Comparison of ENCODE assay signal across 9 cellular contexts in the genomic region with DNA sequence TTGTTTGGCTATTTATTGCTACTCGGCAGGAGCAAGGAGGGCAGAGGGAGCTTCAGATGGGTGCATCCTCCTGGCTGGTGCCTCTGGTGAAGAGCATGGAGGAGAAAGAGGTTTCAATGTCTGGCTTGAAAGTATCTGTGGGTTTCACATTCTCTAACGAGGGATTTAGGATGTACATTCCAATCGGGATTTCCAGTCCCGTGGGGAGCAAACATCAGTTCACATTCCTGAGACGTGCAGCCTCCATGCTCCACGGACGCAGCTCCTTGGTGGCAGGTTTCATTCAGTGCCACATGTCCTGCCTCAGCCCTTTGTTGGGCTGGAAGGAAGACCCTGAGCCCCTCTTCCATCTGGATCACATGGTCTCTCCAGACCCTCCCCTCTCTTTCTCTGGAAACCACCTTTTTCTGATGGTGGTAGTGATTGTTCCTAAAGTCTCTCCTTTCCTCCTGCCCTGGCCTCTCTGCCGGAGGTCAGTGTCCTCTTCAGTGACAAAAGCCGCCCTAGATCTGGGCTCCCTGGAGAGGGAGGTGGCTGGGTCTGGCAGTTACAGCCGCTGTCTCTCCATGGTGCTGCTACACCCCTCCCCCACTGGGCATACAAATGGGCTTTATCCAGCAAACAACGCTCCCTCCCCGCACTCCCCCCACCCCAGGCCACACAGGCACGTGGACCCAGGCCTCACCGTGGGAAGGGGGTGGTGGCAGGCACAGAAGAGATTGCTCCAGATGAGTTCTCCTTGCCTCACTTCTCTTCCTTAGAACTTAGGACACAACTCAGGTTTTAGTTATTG. TPM values are rescaled to one million over a fixed set of nuclear protein-coding genes. Genes with fewer than 3 reads are reported as not detected.
DNase-seq lines count a peak whose midpoint lies in the region; ATAC-seq, FAIRE-seq and TF ChIP-seq lines count a peak whose summit lies in the region.
"Had no signal": no experiment of that assay in that cellular context is flagged by ENCODE, and none has a peak within 500 bp of the region (broad histone marks: within the 10 kb centered on the region; RNA-seq: fewer than 3 reads in every experiment).

No MANE protein-coding gene starts in this region.

- peaks cover 21% of the 10 kb centered on the region for H3K4me1 ChIP-seq in GM23338 (ENCODE audit: insufficient read depth)
- peaks cover 5% of the 10 kb centered on the region; the same call in 1 of the 2 replicates for H3K4me1 ChIP-seq in GM12878 (ENCODE audit: control insufficient read depth, insufficient read depth, low read length)
- H3K4me1 ChIP-seq in neural progenitor cell = peaks cover 23% of the 10 kb centered on the region
- peaks cover 14% of the 10 kb centered on the region for H3K4me1 ChIP-seq in OCI-LY7 (ENCODE audit: insufficient read depth, low read length, poor library complexity, severe bottlenecking)
- peaks cover 0 to 40% (median 19%) of the 10 kb centered on the region in 4 donors for H3K4me1 ChIP-seq in tibial nerve

- in situ Hi-C loops in GM12878 (cut with MboI) = loop anchor here (5.0 kb wide), 1 partner anchor 741 kb away; no protein-coding TSS in a partner anchor

- no peak for TF ChIP-seq CTCF in GM23338 (conservative IDR thresholded peaks at IDR 0.05; ENCODE audit: low read depth in 2 of 2)
- no peak for TF ChIP-seq CTCF in GM12878 (IDR thresholded peaks at IDR 0.05 in 2 of 3, conservative IDR thresholded peaks at IDR 0.05 in 1 of 3; ENCODE audit: control insufficient read depth in 2 of 3, extremely low read depth in 1 of 3, insufficient read depth in 1 of 3, low read depth in 3 of 3, low read length in 3 of 3)
- TF ChIP-seq CTCF in neural progenitor cell (IDR thresholded peaks at IDR 0.05) = no peak
- no peak for TF ChIP-seq CTCF in OCI-LY7 (conservative IDR thresholded peaks at IDR 0.05; ENCODE audit: low read length)
- TF ChIP-seq CTCF in tibial nerve (IDR thresholded peaks at IDR 0.05) = no peak

- H3K9ac ChIP-seq in GM12878 (ENCODE audit: control insufficient read depth, insufficient read depth, low read length) = no peak overlapping the region
- H3K9ac ChIP-seq in neural progenitor cell = peak overlapping the region; percentile 67

- H3F3A ChIP-seq in GM23338 (replicated peaks; ENCODE audit: low read depth) (peaks cover 24% of the 10 kb centered on the region; the same call in 1 of the 2 replicates), neural progenitor cell (ENCODE audit: low read depth) (peaks cover 56% of the 10 kb centered on the region)

- H4K20me1 ChIP-seq in GM23338 (replicated peaks; ENCODE audit: insufficient read depth) = peaks cover 3% of the 10 kb centered on the region; the same call in 1 of the 2 replicates
- no peaks in the 10 kb centered on the region for H4K20me1 ChIP-seq in GM12878 (ENCODE audit: control insufficient read depth, insufficient read depth)
- H4K20me1 ChIP-seq in neural progenitor cell (ENCODE audit: low read depth) = no peaks in the 10 kb centered on the region
- no peaks in the 10 kb centered on the region for H4K20me1 ChIP-seq in OCI-LY7 (ENCODE audit: insufficient read depth, low read length)

- TF ChIP-seq EP300 in GM12878 (IDR thresholded peaks at IDR 0.05; ENCODE audit: borderline replicate concordance in 1 of 2, control insufficient read depth in 1 of 2, low read depth in 2 of 2, low read length in 2 of 2) (no peak), tibial nerve (IDR thresholded peaks at IDR 0.05) (no peak)

- intact Hi-C loops in GM12878 (cut with micrococcal nuclease; ENCODE audit: unreplicated experiment) (loop anchor here (1.0 to 10.0 kb wide), 6 partner anchors 12 to 738 kb away; a partner anchor contains a TSS), OCI-LY7 (cut with micrococcal nuclease; ENCODE audit: unreplicated experiment) (loop anchor here (10.0 kb wide), 1 partner anchor 268 kb away; no protein-coding TSS in a partner anchor)

- H3K9me2 ChIP-seq in GM23338 (ENCODE audit: insufficient read depth) (no peaks in the 10 kb centered on the region), OCI-LY7 (ENCODE audit: insufficient read depth, low read length) (no peaks in the 10 kb centered on the region)

- H3K27ac ChIP-seq in GM23338 (ENCODE audit: low read depth) = peak overlapping the region; percentile 89
- no peak overlapping the region for H3K27ac ChIP-seq in GM12878 (ENCODE audit: control insufficient read depth, insufficient read depth)
- peak overlapping the region; percentile 98 for H3K27ac ChIP-seq in neural progenitor cell
- no peak overlapping the region for H3K27ac ChIP-seq in OCI-LY7 (ENCODE audit: low read depth, low read length, poor library complexity, severe bottlenecking)
- peak overlapping the region in 2 of 4 donors; percentile 76 for H3K27ac ChIP-seq in tibial nerve

- H3K27me3 Mint-ChIP-seq in GM23338 (ENCODE audit: insufficient read depth, low read depth, poor library complexity) (peaks cover 7% of the 10 kb centered on the region), neural progenitor cell (ENCODE audit: insufficient read depth, low read depth) (peaks cover 12% of the 10 kb centered on the region)

- TF ChIP-seq POLR2A in GM12878 (IDR thresholded peaks at IDR 0.05; ENCODE audit: low read depth, low read length) (no peak), tibial nerve (IDR thresholded peaks at IDR 0.05) (no peak)

- H3K27me3 ChIP-seq in GM23338 (ENCODE audit: insufficient read depth) (no peaks in the 10 kb centered on the region), GM12878 (replicated peaks in 1 of 2; ENCODE audit: control insufficient read depth in 2 of 2, insufficient read depth in 2 of 2, low read length in 1 of 2) (no peaks in the 10 kb centered on the region; a peak in 2 of 4 replicates), neural progenitor cell (no peaks in the 10 kb centered on the region), tibial nerve (peaks cover 0 to 13% of the 10 kb centered on the region in 2 donors)

- TF ChIP-seq RAD21 in GM12878 (IDR thresholded peaks at IDR 0.05; ENCODE audit: insufficient read depth, low read depth, low read length) = no peak

- FAIRE-seq in GM12878 (lab: Jason Lieb, UNC) = no peak
- FAIRE-seq: GM18507 had no signal

- DNase-seq in GM23338 (ENCODE audit: low spot score) (peak; percentile 66), GM12878 (ENCODE audit: low read depth, low spot score) (no peak), neural progenitor cell (ENCODE audit: low spot score) (peak; percentile 84), OCI-LY7 (ENCODE audit: low spot score) (no peak), tibial nerve (ENCODE audit: low spot score in 2 of 2) (no peak)
- DNase-seq in activated naive CD4-positive, alpha-beta T cell treated with anti-CD3 and anti-CD28 coated beads, Interleukin-2, amount 50 U/mL, for 16 hours = no peak

- POLR2A ChIA-PET in GM12878 (lab: Charles Lee) = interaction anchor here (0.9 to 1.3 kb wide), 4 partner anchors 12 to 271 kb away, joined by 3 to 8 read pairs (median 3); a partner anchor contains a TSS
- POLR2A ChIA-PET in OCI-LY7 (lab: Charles Lee) = interaction anchor here (0.9 kb wide), 1 partner anchor 25 kb away, joined by 3 read pairs; no protein-coding TSS in a partner anchor

- H3K36me3 ChIP-seq in GM23338 (ENCODE audit: insufficient read depth) (peaks cover 5% of the 10 kb centered on the region; the same call in 1 of the 2 replicates), GM12878 (ENCODE audit: control insufficient read depth in 2 of 2, insufficient read depth in 2 of 2, low read length in 1 of 2) (no peaks in the 10 kb centered on the region), neural progenitor cell (no peaks in the 10 kb centered on the region), OCI-LY7 (ENCODE audit: insufficient read depth, low read length) (no peaks in the 10 kb centered on the region), tibial nerve (no peaks in the 10 kb centered on the region)

- H3K4me3 Mint-ChIP-seq in GM23338 (peak overlapping the region; percentile 91), neural progenitor cell (peak overlapping the region; percentile 93)

- peak overlapping the region; percentile 98 for H3K27ac Mint-ChIP-seq in GM23338
- peak overlapping the region; percentile 95 for H3K27ac Mint-ChIP-seq in neural progenitor cell
- H3K27ac Mint-ChIP-seq: activated CD4-positive, alpha-beta T cell treated with anti-CD3 and anti-CD28 coated beads for 36 hours had no signal

- WGBS in GM12878 (ENCODE audit: insufficient coverage, insufficient replicate concordance, low lambda C conversion rate, missing lambda C conversion rate) = 30% methylated on average over 14 of the region's 14 CpGs
- WGBS in tibial nerve, 2 donors = 22 to 23% methylated on average over 13 to 14 of the region's 14 CpGs

- H3K4me2 ChIP-seq in GM23338 (peak overlapping the region; percentile 95), GM12878 (ENCODE audit: control insufficient read depth, insufficient read depth) (no peak overlapping the region), neural progenitor cell (peak overlapping the region; percentile 99), OCI-LY7 (ENCODE audit: low read length) (no peak overlapping the region)

- SMC1A ChIA-PET in GM12878 (lab: Charles Lee; ENCODE audit: uncharacterized antibody, unreplicated experiment) = interaction anchor here (0.6 to 3.2 kb wide), 18 partner anchors 12 to 276 kb away, joined by 3 to 18 read pairs (median 5); a partner anchor contains a TSS

- H3K9me3 Mint-ChIP-seq in GM23338 (peaks cover 2% of the 10 kb centered on the region; the same call in 2 of the 3 replicates), neural progenitor cell (no peaks in the 10 kb centered on the region)

- BruUV-seq in GM12878 (replicated peaks; lab: Mats Ljungman, UMichigan) (no TSS peak), OCI-LY7 (replicated peaks; lab: Mats Ljungman, UMichigan) (no TSS peak)

- H3K4me3 ChIP-seq in GM23338 (peak overlapping the region; percentile 88), GM12878 (0 out of 2 replicates have a peak overlapping the region, but pooled peaks have one; percentile 9), neural progenitor cell (peak overlapping the region; percentile 84), OCI-LY7 (ENCODE audit: low read depth, low read length, poor library complexity, severe bottlenecking) (no peak overlapping the region), tibial nerve (peak overlapping the region in 1 of 4 donors; percentile 23)

- H3K4me1 Mint-ChIP-seq in GM23338 (peaks cover 36% of the 10 kb centered on the region), neural progenitor cell (peaks cover 54% of the 10 kb centered on the region)

- H3K9me3 ChIP-seq in GM12878 (replicated peaks; ENCODE audit: control insufficient read depth, insufficient read depth, low read length) = no peaks in the 10 kb centered on the region
- no peaks in the 10 kb centered on the region for H3K9me3 ChIP-seq in neural progenitor cell (ENCODE audit: low read depth)
- H3K9me3 ChIP-seq in OCI-LY7 (ENCODE audit: low read length) = no peaks in the 10 kb centered on the region
- no peaks in the 10 kb centered on the region for H3K9me3 ChIP-seq in tibial nerve

- RAD21 ChIA-PET in GM12878 (lab: Charles Lee; ENCODE audit: unreplicated experiment) = interaction anchor here (0.8 to 2.7 kb wide), 13 partner anchors 16 to 739 kb away, joined by 3 to 18 read pairs (median 5); a partner anchor contains a TSS

- ATAC-seq in GM23338 (peak; percentile 12), GM12878 (no peak)

- peaks cover 26% of the 10 kb centered on the region for H3K79me2 ChIP-seq in GM23338 (replicated peaks; ENCODE audit: insufficient read depth)
- H3K79me2 ChIP-seq in GM12878 (ENCODE audit: control insufficient read depth, insufficient read depth, low read length) = no peaks in the 10 kb centered on the region
- H3K79me2 ChIP-seq in neural progenitor cell (ENCODE audit: low read depth) = peaks cover 44% of the 10 kb centered on the region
- H3K79me2 ChIP-seq in OCI-LY7 (ENCODE audit: insufficient read depth, low read depth, low read length) = no peaks in the 10 kb centered on the region

- peaks cover 14% of the 10 kb centered on the region for H3K36me3 Mint-ChIP-seq in GM23338 (ENCODE audit: low read depth)
- peaks cover 6% of the 10 kb centered on the region for H3K36me3 Mint-ChIP-seq in neural progenitor cell

- CTCF ChIA-PET in GM12878 (lab: Yijun Ruan, JAX) (interaction anchor here (0.9 to 7.5 kb wide), 35 partner anchors 9 to 740 kb away, joined by 3 to 98 read pairs (median 4); a partner anchor contains a TSS), OCI-LY7 (lab: Charles Lee; ENCODE audit: unreplicated experiment) (interaction anchor here (0.6 to 1.1 kb wide), 2 partner anchors 25 to 260 kb away, joined by 4 read pairs; no protein-coding TSS in a partner anchor)

- H2AFZ ChIP-seq in GM23338 = no peak overlapping the region
- no peak overlapping the region for H2AFZ ChIP-seq in GM12878 (ENCODE audit: control insufficient read depth, low read depth, low read length)
- no peak overlapping the region for H2AFZ ChIP-seq in neural progenitor cell (replicated peaks)
- no peak overlapping the region; the same call in 1 of the 2 replicates for H2AFZ ChIP-seq in OCI-LY7 (ENCODE audit: low read length)

RNA-seq across cellular contexts. Expression of a gene that starts 0.8 kb away (rescaled TPM):
- total RNA-seq in GM23338 (2014; rRNA removed; shearing (Covaris generic)) = 41.3 and 42.9 TPM in 2 replicates
- polyA plus RNA-seq in GM23338 (2016; fragmentation: Nextera tagmentation; extraction: Ambion mirVana) (47.4 and 50.2 TPM in 2 replicates), GM12878 (2011; rRNA removed) (not detected in 2 replicates), GM12878 (2014; fragmentation: Illumina TruSeq; extraction: Trizol) (not detected in 2 replicates), GM12878 (2014; fragmentation: Nextera tagmentation; extraction: Ambion mirVana) (under 1 TPM; 0.11 to 0.26 TPM), GM12878 (2014; rRNA removed) (not detected in 2 replicates), GM12878 (2016; fragmentation: Nextera tagmentation; extraction: Ambion mirVana) (under 1 TPM; 0.32 to 0.35 TPM)
- not detected in 2 replicates for total RNA-seq in GM12878 (2013; cell fraction: nucleolus; rRNA removed)
- total RNA-seq in GM12878 (2014; rRNA removed) (not detected in 2 replicates), GM12878 (2014; rRNA removed; fragmentation: Illumina TruSeq; extraction: Trizol) (not detected in 2 replicates), GM12878 (2021) (not detected in 2 replicates), neural progenitor cell (ENCODE audit: low replicate concordance) (56.4 and 64.4 TPM in 2 replicates), OCI-LY7 (2022) (not detected in 2 replicates), tibial nerve (1 to 10 TPM in 1 of 4 donors, under 1 TPM in 1, not detected in 2; 0.22 to 2.3 TPM)
- 0.28 TPM for polyA plus RNA-seq in GM12878 (2011; ENCODE audit: low read depth)
- polyA plus RNA-seq in GM12878 (2011; cell fraction: cytosol; rRNA removed) = not detected in 2 replicates
- not detected in 2 replicates for polyA plus RNA-seq in GM12878 (2011; cell fraction: nucleus; rRNA removed)
- 0.29 and 0.69 TPM in 2 replicates for polyA plus RNA-seq in GM12878 (2012)
- polyA minus RNA-seq in GM12878 (2011; rRNA and poly(A)+ RNA removed) = not detected in 2 replicates
- polyA minus RNA-seq in GM12878 (2011; cell fraction: cytosol; rRNA and poly(A)+ RNA removed) = not detected in 2 replicates
- not detected in 2 replicates for polyA minus RNA-seq in GM12878 (2011; cell fraction: nucleus; rRNA and poly(A)+ RNA removed)
- not detected in 2 replicates for total RNA-seq in OCI-LY7 (2014; rRNA removed; shearing (Covaris generic))
- total RNA-seq: activated CD4-positive, alpha-beta T cell treated with anti-CD3 and anti-CD28 coated beads for 36 hours; HT1080 had no signal

RNA-seq across cellular contexts. Expression of a gene that starts 12.1 kb away (rescaled TPM):
- total RNA-seq in GM23338 (2014; rRNA removed; shearing (Covaris generic)) = 82.7 and 85.3 TPM in 2 replicates
- polyA plus RNA-seq in GM23338 (2016; fragmentation: Nextera tagmentation; extraction: Ambion mirVana) (16.5 and 17.7 TPM in 2 replicates), GM12878 (2011; rRNA removed) (95.5 and 116 TPM in 2 replicates), GM12878 (2014; fragmentation: Illumina TruSeq; extraction: Trizol) (83.0 and 106 TPM in 2 replicates), GM12878 (2014; fragmentation: Nextera tagmentation; extraction: Ambion mirVana) (10 to 100 TPM in 1 of 2 experiments, 1 to 10 TPM in 1; 6.7 to 13.5 TPM), GM12878 (2014; rRNA removed) (123 and 124 TPM in 2 replicates), GM12878 (2016; fragmentation: Nextera tagmentation; extraction: Ambion mirVana) (10 to 100 TPM; 37.0 to 40.3 TPM)
- 83.3 and 89.3 TPM in 2 replicates for total RNA-seq in GM12878 (2013; cell fraction: nucleolus; rRNA removed)
- total RNA-seq in GM12878 (2014; rRNA removed) (93.7 and 95.7 TPM in 2 replicates), GM12878 (2014; rRNA removed; fragmentation: Illumina TruSeq; extraction: Trizol) (79.4 and 79.7 TPM in 2 replicates), GM12878 (2021) (130 TPM in 2 replicates), neural progenitor cell (ENCODE audit: low replicate concordance) (63.0 and 118 TPM in 2 replicates), OCI-LY7 (2022) (122 and 124 TPM in 2 replicates), tibial nerve (100 to 1,000 TPM in 1 of 4 donors, 10 to 100 TPM in 3; 68.1 to 108 (median 87.3) TPM)
- polyA plus RNA-seq in GM12878 (2011; ENCODE audit: low read depth) = 60.5 TPM
- polyA plus RNA-seq in GM12878 (2011; cell fraction: cytosol; rRNA removed) = 135 and 141 TPM in 2 replicates
- 84.7 and 101 TPM in 2 replicates for polyA plus RNA-seq in GM12878 (2011; cell fraction: nucleus; rRNA removed)
- polyA plus RNA-seq in GM12878 (2012) = 92.8 and 97.7 TPM in 2 replicates
- polyA minus RNA-seq in GM12878 (2011; rRNA and poly(A)+ RNA removed) = 136 and 150 TPM in 2 replicates
- polyA minus RNA-seq in GM12878 (2011; cell fraction: cytosol; rRNA and poly(A)+ RNA removed) = 34.7 and 35.0 TPM in 2 replicates
- polyA minus RNA-seq in GM12878 (2011; cell fraction: nucleus; rRNA and poly(A)+ RNA removed) = 72.4 and 90.9 TPM in 2 replicates
- total RNA-seq in OCI-LY7 (2014; rRNA removed; shearing (Covaris generic)) = 83.3 and 113 TPM in 2 replicates

RNA-seq across cellular contexts. Expression of a gene that starts 15.8 kb away (rescaled TPM):
- total RNA-seq in GM23338 (2014; rRNA removed; shearing (Covaris generic)) = 6.6 and 18.5 TPM in 2 replicates
- polyA plus RNA-seq in GM23338 (2016; fragmentation: Nextera tagmentation; extraction: Ambion mirVana) (35.5 and 39.4 TPM in 2 replicates), GM12878 (2011; rRNA removed) (3.0 and 3.1 TPM in 2 replicates), GM12878 (2014; fragmentation: Illumina TruSeq; extraction: Trizol) (22.8 and 31.8 TPM in 2 replicates), GM12878 (2014; fragmentation: Nextera tagmentation; extraction: Ambion mirVana) (10 to 100 TPM; 80.3 to 87.7 TPM), GM12878 (2014; rRNA removed) (21.4 and 28.4 TPM in 2 replicates), GM12878 (2016; fragmentation: Nextera tagmentation; extraction: Ambion mirVana) (10 to 100 TPM; 32.7 to 33.0 TPM)
- total RNA-seq in GM12878 (2013; cell fraction: nucleolus; rRNA removed) = 1.5 and 2.6 TPM in 2 replicates
- total RNA-seq in GM12878 (2014; rRNA removed) (19.8 and 24.6 TPM in 2 replicates), GM12878 (2014; rRNA removed; fragmentation: Illumina TruSeq; extraction: Trizol) (24.0 and 24.6 TPM in 2 replicates), GM12878 (2021) (13.5 and 16.7 TPM in 2 replicates), neural progenitor cell (ENCODE audit: low replicate concordance) (19.7 and 26.7 TPM in 2 replicates), OCI-LY7 (2022) (0.61 and 1.5 TPM in 2 replicates), tibial nerve (10 to 100 TPM in 3 of 4 donors, 1 to 10 TPM in 1; 5.2 to 25.8 (median 14.1) TPM)
- 58.2 TPM for polyA plus RNA-seq in GM12878 (2011; ENCODE audit: low read depth)
- 1.8 and 2.5 TPM in 2 replicates for polyA plus RNA-seq in GM12878 (2011; cell fraction: cytosol; rRNA removed)
- polyA plus RNA-seq in GM12878 (2011; cell fraction: nucleus; rRNA removed) = 2.3 and 2.5 TPM in 2 replicates
- polyA plus RNA-seq in GM12878 (2012) = 16.8 and 23.1 TPM in 2 replicates
- polyA minus RNA-seq in GM12878 (2011; rRNA and poly(A)+ RNA removed) = 0.82 TPM in 1 of 2 replicates, not detected in the other
- not detected in 2 replicates for polyA minus RNA-seq in GM12878 (2011; cell fraction: cytosol; rRNA and poly(A)+ RNA removed)
- polyA minus RNA-seq in GM12878 (2011; cell fraction: nucleus; rRNA and poly(A)+ RNA removed) = 0.36 and 1.1 TPM in 2 replicates
- 0.44 TPM in 1 of 2 replicates, not detected in the other for total RNA-seq in OCI-LY7 (2014; rRNA removed; shearing (Covaris generic))

RNA-seq across cellular contexts. Expression of a gene that starts 20.8 kb away (rescaled TPM):
- total RNA-seq in GM23338 (2014; rRNA removed; shearing (Covaris generic)) = 88.6 and 100 TPM in 2 replicates
- polyA plus RNA-seq in GM23338 (2016; fragmentation: Nextera tagmentation; extraction: Ambion mirVana) (244 and 257 TPM in 2 replicates), GM12878 (2011; rRNA removed) (67.6 and 129 TPM in 2 replicates), GM12878 (2014; fragmentation: Illumina TruSeq; extraction: Trizol) (137 and 179 TPM in 2 replicates), GM12878 (2014; fragmentation: Nextera tagmentation; extraction: Ambion mirVana) (100 to 1,000 TPM; 142 to 250 TPM), GM12878 (2014; rRNA removed) (66.3 and 73.2 TPM in 2 replicates), GM12878 (2016; fragmentation: Nextera tagmentation; extraction: Ambion mirVana) (100 to 1,000 TPM; 240 to 243 TPM)
- total RNA-seq in GM12878 (2013; cell fraction: nucleolus; rRNA removed) = 14.2 and 14.8 TPM in 2 replicates
- total RNA-seq in GM12878 (2014; rRNA removed) (59.2 and 73.2 TPM in 2 replicates), GM12878 (2014; rRNA removed; fragmentation: Illumina TruSeq; extraction: Trizol) (106 and 111 TPM in 2 replicates), GM12878 (2021) (92.8 and 98.6 TPM in 2 replicates), neural progenitor cell (ENCODE audit: low replicate concordance) (108 and 201 TPM in 2 replicates), OCI-LY7 (2022) (152 and 170 TPM in 2 replicates), tibial nerve (10 to 100 TPM; 17.7 to 29.9 (median 23.7) TPM)
- 36.7 TPM for polyA plus RNA-seq in GM12878 (2011; ENCODE audit: low read depth)
- polyA plus RNA-seq in GM12878 (2011; cell fraction: cytosol; rRNA removed) = 13.3 and 15.5 TPM in 2 replicates
- 7.3 and 13.6 TPM in 2 replicates for polyA plus RNA-seq in GM12878 (2011; cell fraction: nucleus; rRNA removed)
- 74.4 and 94.2 TPM in 2 replicates for polyA plus RNA-seq in GM12878 (2012)
- 26.5 and 33.6 TPM in 2 replicates for polyA minus RNA-seq in GM12878 (2011; rRNA and poly(A)+ RNA removed)
- polyA minus RNA-seq in GM12878 (2011; cell fraction: cytosol; rRNA and poly(A)+ RNA removed) = 25.5 and 28.5 TPM in 2 replicates
- 7.5 and 14.4 TPM in 2 replicates for polyA minus RNA-seq in GM12878 (2011; cell fraction: nucleus; rRNA and poly(A)+ RNA removed)
- 52.8 and 73.5 TPM in 2 replicates for total RNA-seq in OCI-LY7 (2014; rRNA removed; shearing (Covaris generic))

RNA-seq across cellular contexts. Expression of a gene that starts 25.6 kb away (rescaled TPM):
- total RNA-seq in GM23338 (2014; rRNA removed; shearing (Covaris generic)) = 6.6 and 9.3 TPM in 2 replicates
- polyA plus RNA-seq in GM23338 (2016; fragmentation: Nextera tagmentation; extraction: Ambion mirVana) (16.4 and 16.6 TPM in 2 replicates), GM12878 (2011; rRNA removed) (0.61 and 1.4 TPM in 2 replicates), GM12878 (2014; fragmentation: Illumina TruSeq; extraction: Trizol) (1.0 and 2.0 TPM in 2 replicates), GM12878 (2014; fragmentation: Nextera tagmentation; extraction: Ambion mirVana) (under 1 TPM; 0.61 to 0.62 TPM), GM12878 (2014; rRNA removed) (1.2 and 1.3 TPM in 2 replicates), GM12878 (2016; fragmentation: Nextera tagmentation; extraction: Ambion mirVana) (under 1 TPM; 0.44 to 0.66 TPM)
- 0.88 and 2.2 TPM in 2 replicates for total RNA-seq in GM12878 (2013; cell fraction: nucleolus; rRNA removed)
- total RNA-seq in GM12878 (2014; rRNA removed) (0.68 and 0.76 TPM in 2 replicates), GM12878 (2014; rRNA removed; fragmentation: Illumina TruSeq; extraction: Trizol) (0.60 and 0.76 TPM in 2 replicates), GM12878 (2021) (0.54 and 1.4 TPM in 2 replicates), neural progenitor cell (ENCODE audit: low replicate concordance) (22.6 and 25.3 TPM in 2 replicates), OCI-LY7 (2022) (0.63 and 0.68 TPM in 2 replicates), tibial nerve (10 to 100 TPM in 1 of 4 donors, 1 to 10 TPM in 3; 2.7 to 12.8 (median 6.4) TPM)
- polyA plus RNA-seq in GM12878 (2011; ENCODE audit: low read depth) = 1.6 TPM
- polyA plus RNA-seq in GM12878 (2011; cell fraction: cytosol; rRNA removed) = 0.96 and 1.1 TPM in 2 replicates
- polyA plus RNA-seq in GM12878 (2011; cell fraction: nucleus; rRNA removed) = 2.1 and 4.0 TPM in 2 replicates
- 1.5 and 2.5 TPM in 2 replicates for polyA plus RNA-seq in GM12878 (2012)
- 0.93 and 1.1 TPM in 2 replicates for polyA minus RNA-seq in GM12878 (2011; rRNA and poly(A)+ RNA removed)
- not detected in 2 replicates for polyA minus RNA-seq in GM12878 (2011; cell fraction: cytosol; rRNA and poly(A)+ RNA removed)
- 0.60 TPM in 1 of 2 replicates, not detected in the other for polyA minus RNA-seq in GM12878 (2011; cell fraction: nucleus; rRNA and poly(A)+ RNA removed)
- total RNA-seq in OCI-LY7 (2014; rRNA removed; shearing (Covaris generic)) = not detected in 2 replicates

Comparison
In these comparisons a context has a peak if more than half of its experiments do, and no peak if none do; other contexts are left out.
1. DNase-seq: peak in GM23338 (single experiment) and neural progenitor cell (single experiment); none in GM12878 (single experiment), OCI-LY7 (single experiment), activated naive CD4-positive, alpha-beta T cell treated with anti-CD3 and anti-CD28 coated beads, Interleukin-2, amount 50 U/mL, for 16 hours (single experiment) and tibial nerve (0 of 2).
2. H3K27ac ChIP-seq: peak in GM23338 (single experiment) and neural progenitor cell (single experiment); none in GM12878 (single experiment) and OCI-LY7 (single experiment).
3. H3K4me2 ChIP-seq: peak in GM23338 (single experiment) and neural progenitor cell (single experiment); none in GM12878 (single experiment) and OCI-LY7 (single experiment).
4. RNA of a gene that starts 0.8 kb away (total RNA-seq): 56.4 to 64.4 TPM in neural progenitor cell and 41.3 to 42.9 TPM in GM23338; 0.22 to 2.3 TPM in tibial nerve, not detected in GM12878 and not detected in OCI-LY7; every median in the first group is over 10 times any median in the second.